Comparison of ENCODE assay signal across 20 cellular contexts in the genomic region with DNA sequence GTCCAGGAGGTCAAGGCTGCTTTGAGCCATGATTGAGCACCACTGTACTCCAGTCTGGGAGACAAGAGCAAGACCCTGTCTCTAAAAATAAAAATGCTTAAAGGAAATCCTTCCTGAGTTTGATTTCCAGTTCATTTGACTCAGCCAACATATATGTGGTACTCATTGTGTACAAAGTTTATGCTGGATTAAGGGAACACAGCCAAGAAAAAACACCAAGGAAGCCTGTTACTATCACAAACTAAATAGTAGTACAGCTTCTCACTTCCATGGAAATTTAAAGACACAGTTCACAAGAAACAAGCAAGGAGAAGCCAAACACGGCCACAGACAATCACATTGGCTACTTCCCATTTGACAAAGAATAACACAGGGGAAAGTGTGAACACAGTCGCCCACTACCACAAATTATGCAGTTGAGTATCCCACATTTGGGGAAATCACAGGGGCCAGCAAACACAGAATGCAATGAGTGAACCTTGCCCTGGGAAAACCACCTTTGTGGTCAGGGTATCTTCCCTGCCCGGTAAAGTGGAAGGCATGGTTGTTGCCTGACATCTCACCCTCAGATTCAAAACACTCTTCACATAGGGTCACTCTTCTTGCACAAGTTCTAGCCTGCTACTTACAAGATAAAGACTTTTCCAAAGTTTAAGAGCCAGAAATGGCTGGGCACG. TPM values are rescaled to one million over a fixed set of nuclear protein-coding genes. Genes with fewer than 3 reads are reported as not detected.
DNase-seq lines count a peak whose midpoint lies in the region; ATAC-seq and TF ChIP-seq lines count a peak whose summit lies in the region.
"Had no signal": no experiment of that assay in that cellular context is flagged by ENCODE, and none has a peak within 500 bp of the region (broad histone marks: within the 10 kb centered on the region; RNA-seq: fewer than 3 reads in every experiment).

No MANE protein-coding gene starts in this region.

- no peak overlapping the region for H3K4me3 ChIP-seq in IMR-90 (ENCODE audit: insufficient read depth, low read depth, low read length)
- H3K4me3 ChIP-seq in brain microvascular endothelial cell (ENCODE audit: low read depth, low read length), result no peak overlapping the region
- H3K4me3 ChIP-seq: testis had no signal

- H3K36me3 ChIP-seq in IMR-90 (ENCODE audit: control insufficient read depth, insufficient read depth, low read length), result no peaks in the 10 kb centered on the region
- H3K36me3 ChIP-seq in brain microvascular endothelial cell (replicated peaks), result no peaks in the 10 kb centered on the region

- H3K9me1 ChIP-seq in IMR-90 (ENCODE audit: insufficient read depth, low read length), result no peaks in the 10 kb centered on the region

- H2AK5ac ChIP-seq in IMR-90 (ENCODE audit: low read depth, low read length), result no peak overlapping the region; the same call in 1 of the 2 replicates

- no TSS peak for BruUV-seq in IMR-90 (replicated peaks; lab: Mats Ljungman, UMichigan)

- H3K9ac ChIP-seq in IMR-90 (ENCODE audit: low read depth, low read length), result no peak overlapping the region

- no peak for TF ChIP-seq POLR2A in IMR-90 (IDR thresholded peaks at IDR 0.05; ENCODE audit: low read depth, low read length)

- TF ChIP-seq CTCF in IMR-90 (conservative IDR thresholded peaks at IDR 0.05; ENCODE audit: low read depth, low read length) (no peak), brain microvascular endothelial cell (IDR thresholded peaks at IDR 0.05; ENCODE audit: low read depth, low read length, missing control alignments) (no peak)

- H3K9me3 ChIP-seq in IMR-90 (ENCODE audit: control insufficient read depth, insufficient read depth, low read length), result no peaks in the 10 kb centered on the region
- H3K9me3 ChIP-seq: testis had no signal

- ATAC-seq in IMR-90 (ENCODE audit: low read depth), result peak; percentile 68
- no peak for ATAC-seq in activated CD8-positive, alpha-beta T cell treated with anti-CD3 and anti-CD28 coated beads, Interleukin-2, amount 10 ng/mL, durations not matched to agents 7 days and 5 days
- ATAC-seq in GM21423 (IDR thresholded peaks at IDR 0.05; ENCODE audit: unreplicated experiment), result no peak
- ATAC-seq: activated naive CD8-positive, alpha-beta T cell treated with anti-CD3 and anti-CD28 coated beads, Interleukin-2, amount 50 U/mL, for 24 hours; natural killer cell; Right ventricle myocardium inferior; sciatic nerve; T-cell had no signal

- TF ChIP-seq RAD21 in IMR-90 (IDR thresholded peaks at IDR 0.05; ENCODE audit: low read length), result no peak

- H3K4me1 ChIP-seq in IMR-90 (ENCODE audit: control insufficient read depth, insufficient read depth, low read length), result no peaks in the 10 kb centered on the region
- H3K4me1 ChIP-seq: testis had no signal

- H3K36me3 Mint-ChIP-seq in activated CD8-positive, alpha-beta T cell treated with anti-CD3 and anti-CD28 coated beads, Interleukin-2, amount 10 ng/mL, durations not matched to agents 7 days and 5 days (ENCODE audit: low read depth), result no peaks in the 10 kb centered on the region
- H3K36me3 Mint-ChIP-seq: natural killer cell, T-cell had no signal

- no peak overlapping the region for H3K18ac ChIP-seq in IMR-90 (ENCODE audit: low read depth, low read length)

- peaks cover 8% of the 10 kb centered on the region for H3K27me3 Mint-ChIP-seq in activated CD8-positive, alpha-beta T cell treated with anti-CD3 and anti-CD28 coated beads, Interleukin-2, amount 10 ng/mL, durations not matched to agents 7 days and 5 days (ENCODE audit: low read depth)
- H3K27me3 Mint-ChIP-seq: T-cell had no signal

- H4K5ac ChIP-seq in IMR-90 (ENCODE audit: low read depth, low read length), result no peak overlapping the region

- H3K27ac Mint-ChIP-seq in activated CD8-positive, alpha-beta T cell treated with anti-CD3 and anti-CD28 coated beads, Interleukin-2, amount 10 ng/mL, durations not matched to agents 7 days and 5 days, result no peak overlapping the region
- H3K27ac Mint-ChIP-seq: activated naive CD8-positive, alpha-beta T cell treated with anti-CD3 and anti-CD28 coated beads, Interleukin-2, amount 50 U/mL, for 24 hours; natural killer cell; T-cell had no signal

- H2BK15ac ChIP-seq in IMR-90 (ENCODE audit: low read depth, low read length), result no peak overlapping the region

- H3K4me1 Mint-ChIP-seq in activated CD8-positive, alpha-beta T cell treated with anti-CD3 and anti-CD28 coated beads, Interleukin-2, amount 10 ng/mL, durations not matched to agents 7 days and 5 days (ENCODE audit: low read depth), result no peaks in the 10 kb centered on the region
- H3K4me1 Mint-ChIP-seq: activated naive CD8-positive, alpha-beta T cell treated with anti-CD3 and anti-CD28 coated beads, Interleukin-2, amount 50 U/mL, for 24 hours; T-cell had no signal

- H4K91ac ChIP-seq in IMR-90 (ENCODE audit: insufficient read depth, low read depth, low read length), result no peak overlapping the region

- H4K20me1 ChIP-seq in IMR-90 (ENCODE audit: insufficient read depth, low read length), result no peaks in the 10 kb centered on the region

- 0 out of 2 replicates have a peak overlapping the region, but pooled peaks have one; percentile 68 for H3K14ac ChIP-seq in IMR-90 (replicated peaks; ENCODE audit: low read depth, low read length)

- no CpG with 5 or more reads among the region's 4 CpGs for WGBS in IMR-90 (ENCODE audit: extremely low coverage in 2 of 2, insufficient read length in 1 of 2), 2 experiments

- in situ Hi-C loops in IMR-90 (cut with MboI; ENCODE audit: low sequenced_read_pairs), result no loop called here
- in situ Hi-C loops in brain microvascular endothelial cell (cut with HindIII; ENCODE audit: low pct_ligation_motif_present, low sequenced_read_pairs), result no loop called here

- peak overlapping the region in 1 of 2 experiments; percentile 72; a peak in 2 of 4 replicates for H4K8ac ChIP-seq in IMR-90 (ENCODE audit: low read depth in 2 of 2, low read length in 2 of 2)

- intact Hi-C loops in IMR-90 (cut with micrococcal nuclease), result no loop called here

- no peak overlapping the region for H2AK9ac ChIP-seq in IMR-90 (replicated peaks; ENCODE audit: low read depth, low read length, poor library complexity)

- H3K56ac ChIP-seq in IMR-90 (ENCODE audit: extremely low read depth, insufficient read depth, low read length), result no peak overlapping the region

- CTCF ChIA-PET in IMR-90 (lab: Yijun Ruan, JAX), result no interaction called here
- CTCF ChIA-PET in activated CD8-positive, alpha-beta T cell treated with anti-CD3 and anti-CD28 coated beads, Interleukin-2, amount 10 ng/mL, durations not matched to agents 7 days and 5 days (lab: Charles Lee), result no interaction called here

- no peak overlapping the region for H3K4me3 Mint-ChIP-seq in activated CD8-positive, alpha-beta T cell treated with anti-CD3 and anti-CD28 coated beads, Interleukin-2, amount 10 ng/mL, durations not matched to agents 7 days and 5 days
- H3K4me3 Mint-ChIP-seq: activated naive CD8-positive, alpha-beta T cell treated with anti-CD3 and anti-CD28 coated beads, Interleukin-2, amount 50 U/mL, for 24 hours; natural killer cell; T-cell had no signal

- no peak overlapping the region for H3K4me2 ChIP-seq in IMR-90 (ENCODE audit: low read depth, low read length)

- peak overlapping the region; percentile 56; the same call in 1 of the 2 replicates for H2BK120ac ChIP-seq in IMR-90 (ENCODE audit: low read depth, low read length)

- dilution Hi-C loops in IMR-90 (cut with HindIII; ENCODE audit: low sequenced_read_pairs, unreplicated experiment), result no loop called here

- peak; percentile 15 for DNase-seq in COLO829 (ENCODE audit: low spot score)
- DNase-seq in IMR-90, result peak; percentile 78
- peak; percentile 61 for DNase-seq in brain microvascular endothelial cell
- DNase-seq in iris pigment epithelial cell (ENCODE audit: low read depth), result peak; percentile 65
- DNase-seq in NCI-H2171 treated with DMSO at 0.1 percent for 48 hours (lab: John Stamatoyannopoulos, UW), result no peak
- no peak for DNase-seq in activated CD8-positive, alpha-beta T cell treated with anti-CD3 and anti-CD28 coated beads, Interleukin-2, amount 10 ng/mL, durations not matched to agents 7 days and 5 days
- DNase-seq in SHP77 treated with DMSO at 0.1 percent for 48 hours (lab: John Stamatoyannopoulos, UW), result no peak
- DNase-seq: activated CD4-positive, alpha-beta T cell treated with anti-CD3 and anti-CD28 coated beads for 4 hours; activated naive CD8-positive, alpha-beta T cell treated with anti-CD3 and anti-CD28 coated beads, Interleukin-2, amount 50 U/mL, for 24 hours; central memory CD4-positive, alpha-beta T cell; DMS79 treated with DMSO at 0.1 percent for 48 hours; erythroblast; natural killer cell; NCI-H1417 treated with DMSO at 0.1 percent for 48 hours; NCI-H524 treated with DMSO at 0.1 percent for 48 hours; T-cell; testis had no signal

- H2BK5ac ChIP-seq in IMR-90 (ENCODE audit: low read depth, low read length, poor library complexity, severe bottlenecking), result no peak overlapping the region

- no peaks in the 10 kb centered on the region for H3K27me3 ChIP-seq in IMR-90 (ENCODE audit: control insufficient read depth, insufficient read depth, low read length)
- H3K27me3 ChIP-seq in brain microvascular endothelial cell (replicated peaks), result no peaks in the 10 kb centered on the region
- H3K27me3 ChIP-seq: testis had no signal

- no peak overlapping the region for H2AFZ ChIP-seq in IMR-90 (replicated peaks; ENCODE audit: low read length, poor library complexity)

- no peaks in the 10 kb centered on the region for H3K9me3 Mint-ChIP-seq in activated CD8-positive, alpha-beta T cell treated with anti-CD3 and anti-CD28 coated beads, Interleukin-2, amount 10 ng/mL, durations not matched to agents 7 days and 5 days (ENCODE audit: insufficient read depth)
- H3K9me3 Mint-ChIP-seq: activated naive CD8-positive, alpha-beta T cell treated with anti-CD3 and anti-CD28 coated beads, Interleukin-2, amount 50 U/mL, for 24 hours; natural killer cell; T-cell had no signal

- no peak overlapping the region; the same call in 1 of the 2 replicates for H3K23ac ChIP-seq in IMR-90 (ENCODE audit: low read depth, low read length)

- H2BK20ac ChIP-seq in IMR-90 (ENCODE audit: low read depth, low read length), result no peak overlapping the region

- POLR2A ChIA-PET in IMR-90 (lab: Charles Lee; ENCODE audit: unreplicated experiment), result no interaction called here
- POLR2A ChIA-PET in activated CD8-positive, alpha-beta T cell treated with anti-CD3 and anti-CD28 coated beads, Interleukin-2, amount 10 ng/mL, durations not matched to agents 7 days and 5 days (lab: Charles Lee), result interaction anchor here (0.9 kb wide), 1 partner anchor 46 kb away, joined by 4 read pairs; no protein-coding TSS in a partner anchor

- H3K79me1 ChIP-seq in IMR-90 (ENCODE audit: low read depth in 1 of 2, low read length in 2 of 2), result no peaks in the 10 kb centered on the region

- H3K4ac ChIP-seq in IMR-90 (ENCODE audit: low read depth, low read length), result no peak overlapping the region

- H3K27ac ChIP-seq in IMR-90 (ENCODE audit: insufficient read depth, low read length) (no peak overlapping the region), brain microvascular endothelial cell (no peak overlapping the region)
- H3K27ac ChIP-seq: testis had no signal

RNA-seq across cellular contexts. Expression of gene TEX14, which starts 14.5 kb away (rescaled TPM):
- not detected in 2 replicates for total RNA-seq in IMR-90 (2012; rRNA removed)
- not detected in 2 replicates for polyA plus RNA-seq in IMR-90 (2012; rRNA removed)
- not detected in 2 replicates for polyA plus RNA-seq in IMR-90 (2012; cell fraction: cytosol; rRNA removed)
- polyA plus RNA-seq in IMR-90 (2012; cell fraction: nucleus; rRNA removed; ENCODE audit: low replicate concordance), result 0.01 and 0.02 TPM in 2 replicates
- total RNA-seq in activated CD8-positive, alpha-beta T cell treated with anti-CD3 and anti-CD28 coated beads, Interleukin-2, amount 10 ng/mL, durations not matched to agents 7 days and 5 days, result under 1 TPM; 0.10 to 0.18 TPM

RNA-seq across cellular contexts. Expression of gene RAD51C, which starts 15.1 kb away (rescaled TPM):
- total RNA-seq in IMR-90 (2012; rRNA removed), result 21.1 and 28.6 TPM in 2 replicates
- 21.4 and 28.3 TPM in 2 replicates for polyA plus RNA-seq in IMR-90 (2012; rRNA removed)
- polyA plus RNA-seq in IMR-90 (2012; cell fraction: cytosol; rRNA removed), result 4.9 and 5.6 TPM in 2 replicates
- 2.0 and 8.6 TPM in 2 replicates for polyA plus RNA-seq in IMR-90 (2012; cell fraction: nucleus; rRNA removed; ENCODE audit: low replicate concordance)
- total RNA-seq in activated CD8-positive, alpha-beta T cell treated with anti-CD3 and anti-CD28 coated beads, Interleukin-2, amount 10 ng/mL, durations not matched to agents 7 days and 5 days, result 10 to 100 TPM; 70.6 to 70.8 TPM

Comparison
In these comparisons a context has a peak if more than half of its experiments do, and no peak if none do; other contexts are left out.
1. DNase-seq: peak in COLO829 (single experiment), IMR-90 (single experiment), brain microvascular endothelial cell (single experiment) and iris pigment epithelial cell (single experiment); none in NCI-H2171 treated with DMSO at 0.1 percent for 48 hours (single experiment), activated CD8-positive, alpha-beta T cell treated with anti-CD3 and anti-CD28 coated beads, Interleukin-2, amount 10 ng/mL, durations not matched to agents 7 days and 5 days (single experiment) and SHP77 treated with DMSO at 0.1 percent for 48 hours (single experiment).